ENCODE assay signal across 9 cellular contexts in the genomic region with DNA sequence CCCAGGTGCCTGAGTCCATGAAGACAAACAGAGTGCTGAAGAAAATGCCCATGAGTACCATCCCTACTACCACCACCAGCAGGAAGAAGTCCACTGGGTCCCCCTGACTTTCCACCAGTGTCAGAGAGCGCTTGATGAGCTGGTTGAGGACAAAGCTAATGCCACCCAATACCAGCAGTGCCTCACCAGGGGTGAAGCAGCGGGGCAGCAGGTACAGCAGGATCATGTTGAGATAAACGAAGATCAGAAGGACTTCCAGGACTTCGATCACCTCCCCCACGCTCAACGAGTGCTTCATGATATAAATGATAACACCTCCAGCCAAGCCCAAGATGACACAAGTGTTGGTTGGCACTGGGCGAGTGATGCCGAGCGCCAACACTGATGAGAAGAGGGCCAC. TPM values are rescaled to one million over a fixed set of nuclear protein-coding genes. Genes with fewer than 3 reads are reported as not detected.
DNase-seq lines count a peak whose midpoint lies in the region; ATAC-seq and TF ChIP-seq lines count a peak whose summit lies in the region.
"Had no signal": no experiment of that assay in that cellular context is flagged by ENCODE, and none has a peak within 500 bp of the region (broad histone marks: within the 10 kb centered on the region; RNA-seq: fewer than 3 reads in every experiment).

No MANE protein-coding gene starts in this region.

- no peaks in the 10 kb centered on the region for H3K9me2 ChIP-seq in OCI-LY7 (ENCODE audit: insufficient read depth, low read length)

- H2AFZ ChIP-seq in OCI-LY7 (ENCODE audit: low read length): no peak overlapping the region

- DNase-seq in CD4-positive, alpha-beta memory T cell: no peak
- no peak for DNase-seq in OCI-LY7 (ENCODE audit: low spot score)
- DNase-seq in endothelial cell (ENCODE audit: low spot score): no peak
- no peak for DNase-seq in NK-92 treated with Interleukin-12 subunit alpha and Interleukin-12 subunit beta, amount 100 ng/mL, for 24 hours (lab: John Stamatoyannopoulos, UW)
- DNase-seq in stimulated activated CD4-positive, alpha-beta T cell treated with anti-CD3 and anti-CD28 coated beads, Interleukin-12 subunit alpha, Interleukin-12 subunit beta, amount 100 ng/mL, for 4 hours: no peak
- DNase-seq in AG20443 (ENCODE audit: low spot score): no peak
- DNase-seq: NCI-H524 had no signal

- no peaks in the 10 kb centered on the region for H3K36me3 ChIP-seq in CD4-positive, alpha-beta memory T cell (ENCODE audit: insufficient read depth, low read length)
- H3K36me3 ChIP-seq in OCI-LY7 (ENCODE audit: insufficient read depth, low read length) (peaks cover 33% of the 10 kb centered on the region), neutrophil (no peaks in the 10 kb centered on the region)

- no peaks in the 10 kb centered on the region for H4K20me1 ChIP-seq in OCI-LY7 (ENCODE audit: insufficient read depth, low read length)

- H3K4me1 Mint-ChIP-seq in CD4-positive, alpha-beta memory T cell: peaks cover 16 to 37% (median 25%) of the 10 kb centered on the region in 4 donors
- peaks cover 25% of the 10 kb centered on the region for H3K4me1 Mint-ChIP-seq in endothelial cell (ENCODE audit: unreplicated experiment)

- H3K36me3 Mint-ChIP-seq in CD4-positive, alpha-beta memory T cell: peaks cover 2 to 24% of the 10 kb centered on the region in 2 donors
- H3K36me3 Mint-ChIP-seq in endothelial cell (ENCODE audit: low read depth, unreplicated experiment): peaks cover 14% of the 10 kb centered on the region

- no peaks in the 10 kb centered on the region for H3K27me3 ChIP-seq in CD4-positive, alpha-beta memory T cell (ENCODE audit: insufficient read depth, low read length)
- no peaks in the 10 kb centered on the region for H3K27me3 ChIP-seq in neutrophil

- peaks cover 18% of the 10 kb centered on the region; the same call in 1 of the 2 replicates for H3K79me2 ChIP-seq in OCI-LY7 (ENCODE audit: insufficient read depth, low read depth, low read length)

- peak overlapping the region; percentile 93 to 99 (median 98) for H3K27ac Mint-ChIP-seq in CD4-positive, alpha-beta memory T cell
- H3K27ac Mint-ChIP-seq in endothelial cell (ENCODE audit: unreplicated experiment): peak overlapping the region; percentile 52

- no peak for TF ChIP-seq CTCF in OCI-LY7 (conservative IDR thresholded peaks at IDR 0.05; ENCODE audit: low read length)
- no peak for TF ChIP-seq CTCF in endothelial cell (IDR thresholded peaks at IDR 0.05; ENCODE audit: unreplicated experiment)
- TF ChIP-seq CTCF in neutrophil (IDR thresholded peaks at IDR 0.05): no peak

- peak overlapping the region; percentile 36 to 90 for H3K4me3 ChIP-seq in CD4-positive, alpha-beta memory T cell (ENCODE audit: low read length in 2 of 2)
- H3K4me3 ChIP-seq in OCI-LY7 (ENCODE audit: low read depth, low read length, poor library complexity, severe bottlenecking) (peak overlapping the region; percentile 95), neutrophil (ENCODE audit: low read depth in 1 of 2, low read length in 1 of 2) (peak overlapping the region; percentile 93 to 96)

- H3K4me3 Mint-ChIP-seq in CD4-positive, alpha-beta memory T cell: peak overlapping the region; percentile 94 to 100 (median 98)
- peak overlapping the region; percentile 97 for H3K4me3 Mint-ChIP-seq in endothelial cell (ENCODE audit: unreplicated experiment)

- POLR2A ChIA-PET in CD4-positive, alpha-beta memory T cell (lab: Charles Lee; ENCODE audit: partially characterized antibody): no interaction called here
- POLR2A ChIA-PET in OCI-LY7 (lab: Charles Lee): no interaction called here

- H3K27me3 Mint-ChIP-seq in CD4-positive, alpha-beta memory T cell: no peaks in the 10 kb centered on the region
- peaks cover 10% of the 10 kb centered on the region for H3K27me3 Mint-ChIP-seq in endothelial cell (ENCODE audit: unreplicated experiment)

- peaks cover 0 to 4% (median 0%) of the 10 kb centered on the region in 8 donors for H3K9me3 Mint-ChIP-seq in CD4-positive, alpha-beta memory T cell
- H3K9me3 Mint-ChIP-seq in endothelial cell (ENCODE audit: unreplicated experiment): no peaks in the 10 kb centered on the region

- H3K9me3 ChIP-seq in CD4-positive, alpha-beta memory T cell (ENCODE audit: control insufficient read depth in 1 of 2, low read length in 2 of 2): no peaks in the 10 kb centered on the region
- H3K9me3 ChIP-seq in OCI-LY7 (ENCODE audit: low read length) (no peaks in the 10 kb centered on the region), neutrophil (no peaks in the 10 kb centered on the region)

- peak overlapping the region; percentile 82 for H3K4me2 ChIP-seq in OCI-LY7 (ENCODE audit: low read length)

- ATAC-seq in GM19452 (IDR thresholded peaks at IDR 0.05; ENCODE audit: unreplicated experiment): no peak

- intact Hi-C loops in CD4-positive, alpha-beta memory T cell (cut with micrococcal nuclease): loop anchor here (2.0 kb wide), 1 partner anchor 82 kb away; a partner anchor contains a TSS
- intact Hi-C loops in OCI-LY7 (cut with micrococcal nuclease; ENCODE audit: unreplicated experiment): loop anchor here (5.0 kb wide), 1 partner anchor 84 kb away; no protein-coding TSS in a partner anchor

- peaks cover 29% of the 10 kb centered on the region for H3K4me1 ChIP-seq in CD4-positive, alpha-beta memory T cell (ENCODE audit: insufficient read depth, low read length)
- H3K4me1 ChIP-seq in OCI-LY7 (ENCODE audit: insufficient read depth, low read length, poor library complexity, severe bottlenecking): peaks cover 14% of the 10 kb centered on the region
- H3K4me1 ChIP-seq in neutrophil (ENCODE audit: control insufficient read depth in 1 of 2, insufficient read depth in 1 of 2, low read depth in 1 of 2, low read length in 1 of 2): peaks cover 13 to 19% of the 10 kb centered on the region in 2 experiments

- CTCF ChIA-PET in CD4-positive, alpha-beta memory T cell (lab: Charles Lee; ENCODE audit: partially characterized antibody): interaction anchor here (1.4 kb wide), 1 partner anchor 19 kb away, joined by 3 read pairs; no protein-coding TSS in a partner anchor
- CTCF ChIA-PET in OCI-LY7 (lab: Charles Lee; ENCODE audit: unreplicated experiment): no interaction called here

- peak overlapping the region; percentile 87 for H3K27ac ChIP-seq in CD4-positive, alpha-beta memory T cell (ENCODE audit: low read depth, low read length)
- H3K27ac ChIP-seq in OCI-LY7 (ENCODE audit: low read depth, low read length, poor library complexity, severe bottlenecking): no peak overlapping the region
- H3K27ac ChIP-seq in neutrophil: no peak overlapping the region

- BruUV-seq in OCI-LY7 (replicated peaks; lab: Mats Ljungman, UMichigan): no TSS peak

RNA-seq across cellular contexts. Expression of a gene that starts 0.9 kb away (rescaled TPM):
- total RNA-seq in CD4-positive, alpha-beta memory T cell: 10 to 100 TPM in 1 of 2 experiments, 1 to 10 TPM in 1; 9.9 to 12.9 TPM
- polyA plus RNA-seq in CD4-positive, alpha-beta memory T cell: 10 to 100 TPM in 1 of 2 donors, 1 to 10 TPM in 1; 9.1 to 11.7 TPM
- 9.6 and 11.2 TPM in 2 replicates for total RNA-seq in OCI-LY7 (2014; rRNA removed; shearing (Covaris generic))
- total RNA-seq in OCI-LY7 (2022): 5.1 and 5.8 TPM in 2 replicates
- 18.2 TPM for total RNA-seq in endothelial cell (ENCODE audit: unreplicated experiment)

RNA-seq across cellular contexts. Expression of a gene that starts 1.0 kb away (rescaled TPM):
- 10 to 100 TPM; 70.1 to 70.8 TPM for total RNA-seq in CD4-positive, alpha-beta memory T cell
- 10 to 100 TPM; 27.2 to 39.4 TPM for polyA plus RNA-seq in CD4-positive, alpha-beta memory T cell
- 70.5 and 73.6 TPM in 2 replicates for total RNA-seq in OCI-LY7 (2014; rRNA removed; shearing (Covaris generic))
- 83.8 and 91.6 TPM in 2 replicates for total RNA-seq in OCI-LY7 (2022)
- total RNA-seq in endothelial cell (ENCODE audit: unreplicated experiment): 44.0 TPM

RNA-seq across cellular contexts. Expression of a gene that starts 25.8 kb away (rescaled TPM):
- total RNA-seq in CD4-positive, alpha-beta memory T cell: 1 to 10 TPM; 1.7 to 2.2 TPM
- not detected for polyA plus RNA-seq in CD4-positive, alpha-beta memory T cell
- total RNA-seq in OCI-LY7 (2014; rRNA removed; shearing (Covaris generic)): 69.0 and 83.5 TPM in 2 replicates
- 132 and 150 TPM in 2 replicates for total RNA-seq in OCI-LY7 (2022)
- total RNA-seq in endothelial cell (ENCODE audit: unreplicated experiment): 10.3 TPM
